Comparison of ENCODE assay signal across 8 cellular contexts in genomic region chr6:100228437-100229424, GRCh38.
DNase-seq lines count a peak whose midpoint lies in the region; ATAC-seq and TF ChIP-seq lines count a peak whose summit lies in the region.

No MANE protein-coding gene starts in this region.

- H3K9me3 Mint-ChIP-seq in chondrocyte (ENCODE audit: low read depth) = no peaks in the 10 kb centered on the region

- peak; percentile 21; the same call in 1 of the 2 replicates for TF ChIP-seq CTCF in VCaP (conservative IDR thresholded peaks at IDR 0.05)
- peak; percentile 68 for TF ChIP-seq CTCF in chondrocyte (IDR thresholded peaks at IDR 0.05)

- peak overlapping the region; percentile 94 for H3K27ac Mint-ChIP-seq in chondrocyte (ENCODE audit: unreplicated experiment)

- H3K27me3 Mint-ChIP-seq in chondrocyte (ENCODE audit: low read depth) = no peaks in the 10 kb centered on the region

- peaks cover 35% of the 10 kb centered on the region for H3K4me1 Mint-ChIP-seq in chondrocyte (ENCODE audit: low read depth)

- H3K27ac ChIP-seq in VCaP = peak overlapping the region; percentile 77

- H3K4me3 Mint-ChIP-seq in chondrocyte (ENCODE audit: unreplicated experiment) = peak overlapping the region; percentile 74

- H3K36me3 Mint-ChIP-seq in chondrocyte (ENCODE audit: low read depth) = no peaks in the 10 kb centered on the region

- peak; percentile 100 for ATAC-seq in HG02642 (IDR thresholded peaks at IDR 0.05; ENCODE audit: poor library complexity, unreplicated experiment)

- DNase-seq in DMS79 treated with DMSO at 0.1 percent for 48 hours (lab: John Stamatoyannopoulos, UW) (peak; percentile 28), DMS79 (lab: John Stamatoyannopoulos, UW) (no peak), NCI-H1092 treated with DMSO at 0.1 percent for 48 hours (lab: John Stamatoyannopoulos, UW) (peak; percentile 52), chondrocyte (ENCODE audit: low spot score) (peak; percentile 56), kidney glomerular epithelial cell (lab: John Stamatoyannopoulos, UW) (peak; percentile 39)
- DNase-seq in stimulated activated CD4-positive, alpha-beta T cell treated with anti-CD3 and anti-CD28 coated beads, Interleukin-1b, Interleukin-23, amount 100 ng/mL, for 24 hours (ENCODE audit: low read depth in 4 of 4, low spot score in 1 of 4) = peak; percentile 3 to 21 (median 4)
